Comparison of ENCODE assay signal across 6 cellular contexts in genomic region chr1:45043094-45043493, GRCh38.
"Had no signal": no experiment of that assay in that cellular context is flagged by ENCODE, and none has a peak within 500 bp of the region (broad histone marks: within the 10 kb centered on the region; RNA-seq: fewer than 3 reads in every experiment).

No MANE protein-coding gene starts in this region.

- H3K4me3 ChIP-seq: K562 had no signal

- DNase-seq: GOT3, H9, HCEC 1CT, IMR-90 had no signal

- H3K9me3 Mint-ChIP-seq: H9 had no signal

- H3K4me3 Mint-ChIP-seq: H9 had no signal

- ATAC-seq: K562 had no signal

- FAIRE-seq: HTR-8/SVneo, K562 had no signal
